Comparison of ENCODE assay signal across 1 cellular context in the genomic region with DNA sequence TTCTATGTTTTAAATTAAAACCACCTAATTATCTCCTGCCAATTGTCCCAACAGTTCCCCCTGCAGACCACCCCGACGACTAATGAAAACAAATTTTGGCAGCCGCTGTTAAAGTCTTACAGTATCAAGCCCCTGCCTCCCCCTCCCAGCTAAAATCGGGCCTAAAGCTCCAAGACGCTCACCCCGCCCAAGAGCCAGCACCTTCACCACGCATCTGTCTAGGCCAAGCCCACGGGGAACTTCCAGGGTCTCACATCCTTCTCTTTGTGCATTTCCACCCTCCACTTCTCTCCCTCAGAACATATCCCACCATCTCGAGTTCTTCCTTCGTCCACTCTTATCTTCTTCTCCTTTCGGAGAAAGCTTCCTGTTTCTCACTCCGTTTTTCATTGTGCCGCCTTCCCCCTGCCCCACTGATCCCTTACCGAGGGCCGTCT.
TF ChIP-seq lines count a peak whose summit lies in the region.

No MANE protein-coding gene starts in this region.

TF ChIP-seq in K562, 482 proteins besides CTCF, POLR2A, EP300 and RAD21 (continued from another document and continues in another):
- TF ChIP-seq, protein P1, sequence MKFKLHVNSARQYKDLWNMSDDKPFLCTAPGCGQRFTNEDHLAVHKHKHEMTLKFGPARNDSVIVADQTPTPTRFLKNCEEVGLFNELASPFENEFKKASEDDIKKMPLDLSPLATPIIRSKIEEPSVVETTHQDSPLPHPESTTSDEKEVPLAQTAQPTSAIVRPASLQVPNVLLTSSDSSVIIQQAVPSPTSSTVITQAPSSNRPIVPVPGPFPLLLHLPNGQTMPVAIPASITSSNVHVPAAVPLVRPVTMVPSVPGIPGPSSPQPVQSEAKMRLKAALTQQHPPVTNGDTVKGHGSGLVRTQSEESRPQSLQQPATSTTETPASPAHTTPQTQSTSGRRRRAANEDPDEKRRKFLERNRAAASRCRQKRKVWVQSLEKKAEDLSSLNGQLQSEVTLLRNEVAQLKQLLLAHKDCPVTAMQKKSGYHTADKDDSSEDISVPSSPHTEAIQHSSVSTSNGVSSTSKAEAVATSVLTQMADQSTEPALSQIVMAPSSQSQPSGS (CRISPR knock-in tag; IDR thresholded peaks at IDR 0.05) = no peak
- TF ChIP-seq SIN3A (IDR thresholded peaks at IDR 0.05; ENCODE audit: borderline replicate concordance in 2 of 2, control insufficient read depth in 1 of 2, low read depth in 2 of 2, low read length in 2 of 2) (peak in 1 of 2 experiments; percentile 45; a peak in 1 of 4 replicates), KDM5B (IDR thresholded peaks at IDR 0.05; ENCODE audit: insufficient replicate concordance, low read depth, low read length) (no peak), ELF4 (CRISPR knock-in tag; IDR thresholded peaks at IDR 0.05) (peak; percentile 83; the same call in 1 of the 2 replicates), ETV5 (CRISPR knock-in tag; IDR thresholded peaks at IDR 0.05; ENCODE audit: low read depth) (0 out of 2 replicates have a peak, but pooled peaks have one; percentile 23), ERF (CRISPR knock-in tag; IDR thresholded peaks at IDR 0.05) (0 out of 2 replicates have a peak, but pooled peaks have one; percentile 27), DPF2 (IDR thresholded peaks at IDR 0.05) (0 out of 2 replicates have a peak, but pooled peaks have one; percentile 17), NCOA6 (IDR thresholded peaks at IDR 0.05) (no peak), WHSC1 (IDR thresholded peaks at IDR 0.05; ENCODE audit: low read length) (no peak), ZNF57 (CRISPR knock-in tag; IDR thresholded peaks at IDR 0.05) (no peak), ZNF175 (CRISPR knock-in tag; IDR thresholded peaks at IDR 0.05; ENCODE audit: low read depth) (0 out of 2 replicates have a peak, but pooled peaks have one; percentile 21), LEF1 (IDR thresholded peaks at IDR 0.05) (0 out of 2 replicates have a peak, but pooled peaks have one; percentile 15), SMARCE1 (IDR thresholded peaks at IDR 0.05) (peak; percentile 17), JUNB (CRISPR knock-in tag; conservative IDR thresholded peaks at IDR 0.05) (no peak), FOXA3 (CRISPR knock-in tag; conservative IDR thresholded peaks at IDR 0.05 in 1 of 2, IDR thresholded peaks at IDR 0.05 in 1 of 2) (peak in 1 of 2 experiments; percentile 76; a peak in 1 of 4 replicates), ZKSCAN1 (IDR thresholded peaks at IDR 0.05; ENCODE audit: low read depth, low read length) (no peak)
- TF ChIP-seq, protein P2, sequence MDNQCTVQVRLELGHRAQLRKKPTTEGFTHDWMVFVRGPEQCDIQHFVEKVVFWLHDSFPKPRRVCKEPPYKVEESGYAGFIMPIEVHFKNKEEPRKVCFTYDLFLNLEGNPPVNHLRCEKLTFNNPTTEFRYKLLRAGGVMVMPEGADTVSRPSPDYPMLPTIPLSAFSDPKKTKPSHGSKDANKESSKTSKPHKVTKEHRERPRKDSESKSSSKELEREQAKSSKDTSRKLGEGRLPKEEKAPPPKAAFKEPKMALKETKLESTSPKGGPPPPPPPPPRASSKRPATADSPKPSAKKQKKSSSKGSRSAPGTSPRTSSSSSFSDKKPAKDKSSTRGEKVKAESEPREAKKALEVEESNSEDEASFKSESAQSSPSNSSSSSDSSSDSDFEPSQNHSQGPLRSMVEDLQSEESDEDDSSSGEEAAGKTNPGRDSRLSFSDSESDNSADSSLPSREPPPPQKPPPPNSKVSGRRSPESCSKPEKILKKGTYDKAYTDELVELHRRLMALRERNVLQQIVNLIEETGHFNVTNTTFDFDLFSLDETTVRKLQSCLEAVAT (IDR thresholded peaks at IDR 0.05) = peak; percentile 18 to 72; a peak in 2 of 4 replicates
- TF ChIP-seq, protein P3, sequence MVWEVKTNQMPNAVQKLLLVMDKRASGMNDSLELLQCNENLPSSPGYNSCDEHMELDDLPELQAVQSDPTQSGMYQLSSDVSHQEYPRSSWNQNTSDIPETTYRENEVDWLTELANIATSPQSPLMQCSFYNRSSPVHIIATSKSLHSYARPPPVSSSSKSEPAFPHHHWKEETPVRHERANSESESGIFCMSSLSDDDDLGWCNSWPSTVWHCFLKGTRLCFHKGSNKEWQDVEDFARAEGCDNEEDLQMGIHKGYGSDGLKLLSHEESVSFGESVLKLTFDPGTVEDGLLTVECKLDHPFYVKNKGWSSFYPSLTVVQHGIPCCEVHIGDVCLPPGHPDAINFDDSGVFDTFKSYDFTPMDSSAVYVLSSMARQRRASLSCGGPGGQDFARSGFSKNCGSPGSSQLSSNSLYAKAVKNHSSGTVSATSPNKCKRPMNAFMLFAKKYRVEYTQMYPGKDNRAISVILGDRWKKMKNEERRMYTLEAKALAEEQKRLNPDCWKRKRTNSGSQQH (CRISPR knock-in tag; IDR thresholded peaks at IDR 0.05) = peak; percentile 92; the same call in 1 of the 2 replicates
- TF ChIP-seq, protein P4, sequence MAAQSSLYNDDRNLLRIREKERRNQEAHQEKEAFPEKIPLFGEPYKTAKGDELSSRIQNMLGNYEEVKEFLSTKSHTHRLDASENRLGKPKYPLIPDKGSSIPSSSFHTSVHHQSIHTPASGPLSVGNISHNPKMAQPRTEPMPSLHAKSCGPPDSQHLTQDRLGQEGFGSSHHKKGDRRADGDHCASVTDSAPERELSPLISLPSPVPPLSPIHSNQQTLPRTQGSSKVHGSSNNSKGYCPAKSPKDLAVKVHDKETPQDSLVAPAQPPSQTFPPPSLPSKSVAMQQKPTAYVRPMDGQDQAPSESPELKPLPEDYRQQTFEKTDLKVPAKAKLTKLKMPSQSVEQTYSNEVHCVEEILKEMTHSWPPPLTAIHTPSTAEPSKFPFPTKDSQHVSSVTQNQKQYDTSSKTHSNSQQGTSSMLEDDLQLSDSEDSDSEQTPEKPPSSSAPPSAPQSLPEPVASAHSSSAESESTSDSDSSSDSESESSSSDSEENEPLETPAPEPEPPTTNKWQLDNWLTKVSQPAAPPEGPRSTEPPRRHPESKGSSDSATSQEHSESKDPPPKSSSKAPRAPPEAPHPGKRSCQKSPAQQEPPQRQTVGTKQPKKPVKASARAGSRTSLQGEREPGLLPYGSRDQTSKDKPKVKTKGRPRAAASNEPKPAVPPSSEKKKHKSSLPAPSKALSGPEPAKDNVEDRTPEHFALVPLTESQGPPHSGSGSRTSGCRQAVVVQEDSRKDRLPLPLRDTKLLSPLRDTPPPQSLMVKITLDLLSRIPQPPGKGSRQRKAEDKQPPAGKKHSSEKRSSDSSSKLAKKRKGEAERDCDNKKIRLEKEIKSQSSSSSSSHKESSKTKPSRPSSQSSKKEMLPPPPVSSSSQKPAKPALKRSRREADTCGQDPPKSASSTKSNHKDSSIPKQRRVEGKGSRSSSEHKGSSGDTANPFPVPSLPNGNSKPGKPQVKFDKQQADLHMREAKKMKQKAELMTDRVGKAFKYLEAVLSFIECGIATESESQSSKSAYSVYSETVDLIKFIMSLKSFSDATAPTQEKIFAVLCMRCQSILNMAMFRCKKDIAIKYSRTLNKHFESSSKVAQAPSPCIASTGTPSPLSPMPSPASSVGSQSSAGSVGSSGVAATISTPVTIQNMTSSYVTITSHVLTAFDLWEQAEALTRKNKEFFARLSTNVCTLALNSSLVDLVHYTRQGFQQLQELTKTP (IDR thresholded peaks at IDR 0.05; ENCODE audit: low read depth in 1 of 2, partially characterized antibody in 2 of 2) = peak in 1 of 2 experiments; percentile 22
- TF ChIP-seq, protein P5, sequence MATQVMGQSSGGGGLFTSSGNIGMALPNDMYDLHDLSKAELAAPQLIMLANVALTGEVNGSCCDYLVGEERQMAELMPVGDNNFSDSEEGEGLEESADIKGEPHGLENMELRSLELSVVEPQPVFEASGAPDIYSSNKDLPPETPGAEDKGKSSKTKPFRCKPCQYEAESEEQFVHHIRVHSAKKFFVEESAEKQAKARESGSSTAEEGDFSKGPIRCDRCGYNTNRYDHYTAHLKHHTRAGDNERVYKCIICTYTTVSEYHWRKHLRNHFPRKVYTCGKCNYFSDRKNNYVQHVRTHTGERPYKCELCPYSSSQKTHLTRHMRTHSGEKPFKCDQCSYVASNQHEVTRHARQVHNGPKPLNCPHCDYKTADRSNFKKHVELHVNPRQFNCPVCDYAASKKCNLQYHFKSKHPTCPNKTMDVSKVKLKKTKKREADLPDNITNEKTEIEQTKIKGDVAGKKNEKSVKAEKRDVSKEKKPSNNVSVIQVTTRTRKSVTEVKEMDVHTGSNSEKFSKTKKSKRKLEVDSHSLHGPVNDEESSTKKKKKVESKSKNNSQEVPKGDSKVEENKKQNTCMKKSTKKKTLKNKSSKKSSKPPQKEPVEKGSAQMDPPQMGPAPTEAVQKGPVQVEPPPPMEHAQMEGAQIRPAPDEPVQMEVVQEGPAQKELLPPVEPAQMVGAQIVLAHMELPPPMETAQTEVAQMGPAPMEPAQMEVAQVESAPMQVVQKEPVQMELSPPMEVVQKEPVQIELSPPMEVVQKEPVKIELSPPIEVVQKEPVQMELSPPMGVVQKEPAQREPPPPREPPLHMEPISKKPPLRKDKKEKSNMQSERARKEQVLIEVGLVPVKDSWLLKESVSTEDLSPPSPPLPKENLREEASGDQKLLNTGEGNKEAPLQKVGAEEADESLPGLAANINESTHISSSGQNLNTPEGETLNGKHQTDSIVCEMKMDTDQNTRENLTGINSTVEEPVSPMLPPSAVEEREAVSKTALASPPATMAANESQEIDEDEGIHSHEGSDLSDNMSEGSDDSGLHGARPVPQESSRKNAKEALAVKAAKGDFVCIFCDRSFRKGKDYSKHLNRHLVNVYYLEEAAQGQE (CRISPR knock-in tag; IDR thresholded peaks at IDR 0.05; ENCODE audit: low read depth) = peak; percentile 19; the same call in 1 of the 2 replicates
- TF ChIP-seq, protein P6, sequence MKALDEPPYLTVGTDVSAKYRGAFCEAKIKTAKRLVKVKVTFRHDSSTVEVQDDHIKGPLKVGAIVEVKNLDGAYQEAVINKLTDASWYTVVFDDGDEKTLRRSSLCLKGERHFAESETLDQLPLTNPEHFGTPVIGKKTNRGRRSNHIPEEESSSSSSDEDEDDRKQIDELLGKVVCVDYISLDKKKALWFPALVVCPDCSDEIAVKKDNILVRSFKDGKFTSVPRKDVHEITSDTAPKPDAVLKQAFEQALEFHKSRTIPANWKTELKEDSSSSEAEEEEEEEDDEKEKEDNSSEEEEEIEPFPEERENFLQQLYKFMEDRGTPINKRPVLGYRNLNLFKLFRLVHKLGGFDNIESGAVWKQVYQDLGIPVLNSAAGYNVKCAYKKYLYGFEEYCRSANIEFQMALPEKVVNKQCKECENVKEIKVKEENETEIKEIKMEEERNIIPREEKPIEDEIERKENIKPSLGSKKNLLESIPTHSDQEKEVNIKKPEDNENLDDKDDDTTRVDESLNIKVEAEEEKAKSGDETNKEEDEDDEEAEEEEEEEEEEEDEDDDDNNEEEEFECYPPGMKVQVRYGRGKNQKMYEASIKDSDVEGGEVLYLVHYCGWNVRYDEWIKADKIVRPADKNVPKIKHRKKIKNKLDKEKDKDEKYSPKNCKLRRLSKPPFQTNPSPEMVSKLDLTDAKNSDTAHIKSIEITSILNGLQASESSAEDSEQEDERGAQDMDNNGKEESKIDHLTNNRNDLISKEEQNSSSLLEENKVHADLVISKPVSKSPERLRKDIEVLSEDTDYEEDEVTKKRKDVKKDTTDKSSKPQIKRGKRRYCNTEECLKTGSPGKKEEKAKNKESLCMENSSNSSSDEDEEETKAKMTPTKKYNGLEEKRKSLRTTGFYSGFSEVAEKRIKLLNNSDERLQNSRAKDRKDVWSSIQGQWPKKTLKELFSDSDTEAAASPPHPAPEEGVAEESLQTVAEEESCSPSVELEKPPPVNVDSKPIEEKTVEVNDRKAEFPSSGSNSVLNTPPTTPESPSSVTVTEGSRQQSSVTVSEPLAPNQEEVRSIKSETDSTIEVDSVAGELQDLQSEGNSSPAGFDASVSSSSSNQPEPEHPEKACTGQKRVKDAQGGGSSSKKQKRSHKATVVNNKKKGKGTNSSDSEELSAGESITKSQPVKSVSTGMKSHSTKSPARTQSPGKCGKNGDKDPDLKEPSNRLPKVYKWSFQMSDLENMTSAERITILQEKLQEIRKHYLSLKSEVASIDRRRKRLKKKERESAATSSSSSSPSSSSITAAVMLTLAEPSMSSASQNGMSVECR (CRISPR knock-in tag; IDR thresholded peaks at IDR 0.05) = peak; percentile 48; the same call in 1 of the 2 replicates
- TF ChIP-seq, protein P7, sequence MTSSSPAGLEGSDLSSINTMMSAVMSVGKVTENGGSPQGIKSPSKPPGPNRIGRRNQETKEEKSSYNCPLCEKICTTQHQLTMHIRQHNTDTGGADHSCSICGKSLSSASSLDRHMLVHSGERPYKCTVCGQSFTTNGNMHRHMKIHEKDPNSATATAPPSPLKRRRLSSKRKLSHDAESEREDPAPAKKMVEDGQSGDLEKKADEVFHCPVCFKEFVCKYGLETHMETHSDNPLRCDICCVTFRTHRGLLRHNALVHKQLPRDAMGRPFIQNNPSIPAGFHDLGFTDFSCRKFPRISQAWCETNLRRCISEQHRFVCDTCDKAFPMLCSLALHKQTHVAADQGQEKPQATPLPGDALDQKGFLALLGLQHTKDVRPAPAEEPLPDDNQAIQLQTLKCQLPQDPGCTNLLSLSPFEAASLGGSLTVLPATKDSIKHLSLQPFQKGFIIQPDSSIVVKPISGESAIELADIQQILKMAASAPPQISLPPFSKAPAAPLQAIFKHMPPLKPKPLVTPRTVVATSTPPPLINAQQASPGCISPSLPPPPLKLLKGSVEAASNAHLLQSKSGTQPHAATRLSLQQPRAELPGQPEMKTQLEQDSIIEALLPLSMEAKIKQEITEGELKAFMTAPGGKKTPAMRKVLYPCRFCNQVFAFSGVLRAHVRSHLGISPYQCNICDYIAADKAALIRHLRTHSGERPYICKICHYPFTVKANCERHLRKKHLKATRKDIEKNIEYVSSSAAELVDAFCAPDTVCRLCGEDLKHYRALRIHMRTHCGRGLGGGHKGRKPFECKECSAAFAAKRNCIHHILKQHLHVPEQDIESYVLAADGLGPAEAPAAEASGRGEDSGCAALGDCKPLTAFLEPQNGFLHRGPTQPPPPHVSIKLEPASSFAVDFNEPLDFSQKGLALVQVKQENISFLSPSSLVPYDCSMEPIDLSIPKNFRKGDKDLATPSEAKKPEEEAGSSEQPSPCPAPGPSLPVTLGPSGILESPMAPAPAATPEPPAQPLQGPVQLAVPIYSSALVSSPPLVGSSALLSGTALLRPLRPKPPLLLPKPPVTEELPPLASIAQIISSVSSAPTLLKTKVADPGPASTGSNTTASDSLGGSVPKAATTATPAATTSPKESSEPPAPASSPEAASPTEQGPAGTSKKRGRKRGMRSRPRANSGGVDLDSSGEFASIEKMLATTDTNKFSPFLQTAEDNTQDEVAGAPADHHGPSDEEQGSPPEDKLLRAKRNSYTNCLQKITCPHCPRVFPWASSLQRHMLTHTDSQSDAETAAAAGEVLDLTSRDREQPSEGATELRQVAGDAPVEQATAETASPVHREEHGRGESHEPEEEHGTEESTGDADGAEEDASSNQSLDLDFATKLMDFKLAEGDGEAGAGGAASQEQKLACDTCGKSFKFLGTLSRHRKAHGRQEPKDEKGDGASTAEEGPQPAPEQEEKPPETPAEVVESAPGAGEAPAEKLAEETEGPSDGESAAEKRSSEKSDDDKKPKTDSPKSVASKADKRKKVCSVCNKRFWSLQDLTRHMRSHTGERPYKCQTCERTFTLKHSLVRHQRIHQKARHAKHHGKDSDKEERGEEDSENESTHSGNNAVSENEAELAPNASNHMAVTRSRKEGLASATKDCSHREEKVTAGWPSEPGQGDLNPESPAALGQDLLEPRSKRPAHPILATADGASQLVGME (CRISPR knock-in tag; IDR thresholded peaks at IDR 0.05) = 0 out of 2 replicates have a peak, but pooled peaks have one; percentile 31
